10 cellular contexts compared by ENCODE assay signal in genomic region chr4:147749811-147750321, GRCh38. TPM values are rescaled to one million over a fixed set of nuclear protein-coding genes. Genes with fewer than 3 reads are reported as not detected.
DNase-seq lines count a peak whose midpoint lies in the region; ATAC-seq, FAIRE-seq and TF ChIP-seq lines count a peak whose summit lies in the region.
"Had no signal": no experiment of that assay in that cellular context is flagged by ENCODE, and none has a peak within 500 bp of the region (broad histone marks: within the 10 kb centered on the region; RNA-seq: fewer than 3 reads in every experiment).

No MANE protein-coding gene starts in this region.

- H3K4me1 Mint-ChIP-seq in activated CD8-positive, alpha-beta memory T cell treated with anti-CD3 and anti-CD28 coated beads, Interleukin-2, amount 10 ng/mL, durations not matched to agents 7 days and 5 days = peaks cover 10% of the 10 kb centered on the region
- H3K4me1 Mint-ChIP-seq in activated CD4-positive, alpha-beta memory T cell treated with anti-CD3 and anti-CD28 coated beads, Interleukin-2, amount 10 ng/mL, durations not matched to agents 7 days and 5 days = peaks cover 19% of the 10 kb centered on the region

- CTCF ChIA-PET in activated CD8-positive, alpha-beta memory T cell treated with anti-CD3 and anti-CD28 coated beads, Interleukin-2, amount 10 ng/mL, durations not matched to agents 7 days and 5 days (lab: Charles Lee) = interaction anchor here (1.0 kb wide), 1 partner anchor 117 kb away, joined by 3 read pairs; no protein-coding TSS in a partner anchor
- CTCF ChIA-PET in activated CD4-positive, alpha-beta memory T cell treated with anti-CD3 and anti-CD28 coated beads, Interleukin-2, amount 10 ng/mL, durations not matched to agents 7 days and 5 days (lab: Charles Lee) = no interaction called here

- DNase-seq in GM12891 (ENCODE audit: insufficient read length, low spot score) = no peak
- peak; percentile 63 for DNase-seq in NCI-H345 (lab: John Stamatoyannopoulos, UW)
- DNase-seq in nucleus accumbens (lab: John Stamatoyannopoulos, UW) = no peak
- DNase-seq in activated CD8-positive, alpha-beta memory T cell treated with anti-CD3 and anti-CD28 coated beads, Interleukin-2, amount 10 ng/mL, durations not matched to agents 7 days and 5 days = no peak
- no peak for DNase-seq in activated CD4-positive, alpha-beta memory T cell treated with anti-CD3 and anti-CD28 coated beads, Interleukin-2, amount 10 ng/mL, durations not matched to agents 7 days and 5 days
- DNase-seq in NCI-H2196 (lab: John Stamatoyannopoulos, UW; ENCODE audit: unreplicated experiment) = no peak
- DNase-seq: NCI-H524 treated with DMSO at 0.1 percent for 48 hours, WERI-Rb-1 had no signal

- H3K36me3 Mint-ChIP-seq in activated CD8-positive, alpha-beta memory T cell treated with anti-CD3 and anti-CD28 coated beads, Interleukin-2, amount 10 ng/mL, durations not matched to agents 7 days and 5 days = peaks cover 1% of the 10 kb centered on the region
- H3K36me3 Mint-ChIP-seq in activated CD4-positive, alpha-beta memory T cell treated with anti-CD3 and anti-CD28 coated beads, Interleukin-2, amount 10 ng/mL, durations not matched to agents 7 days and 5 days (ENCODE audit: low read depth) = peaks cover 8% of the 10 kb centered on the region

- FAIRE-seq in GM12891 (lab: Jason Lieb, UNC) = peak; percentile 61

- peak; percentile 95 for ATAC-seq in GM19467 (IDR thresholded peaks at IDR 0.05; ENCODE audit: unreplicated experiment)
- peak; percentile 89 for ATAC-seq in HG03039 (IDR thresholded peaks at IDR 0.05; ENCODE audit: unreplicated experiment)
- no peak for ATAC-seq in activated CD8-positive, alpha-beta memory T cell treated with anti-CD3 and anti-CD28 coated beads, Interleukin-2, amount 10 ng/mL, durations not matched to agents 7 days and 5 days

- TF ChIP-seq POLR2A in GM12891 (IDR thresholded peaks at IDR 0.05; ENCODE audit: low read depth, low read length) = no peak

- no peak overlapping the region for H3K27ac Mint-ChIP-seq in activated CD8-positive, alpha-beta memory T cell treated with anti-CD3 and anti-CD28 coated beads, Interleukin-2, amount 10 ng/mL, durations not matched to agents 7 days and 5 days
- no peak overlapping the region for H3K27ac Mint-ChIP-seq in activated CD4-positive, alpha-beta memory T cell treated with anti-CD3 and anti-CD28 coated beads, Interleukin-2, amount 10 ng/mL, durations not matched to agents 7 days and 5 days

- H3K9me3 Mint-ChIP-seq in activated CD8-positive, alpha-beta memory T cell treated with anti-CD3 and anti-CD28 coated beads, Interleukin-2, amount 10 ng/mL, durations not matched to agents 7 days and 5 days (ENCODE audit: low read depth) = no peaks in the 10 kb centered on the region
- H3K9me3 Mint-ChIP-seq in activated CD4-positive, alpha-beta memory T cell treated with anti-CD3 and anti-CD28 coated beads, Interleukin-2, amount 10 ng/mL, durations not matched to agents 7 days and 5 days = no peaks in the 10 kb centered on the region

- no peak overlapping the region for H3K4me3 Mint-ChIP-seq in activated CD8-positive, alpha-beta memory T cell treated with anti-CD3 and anti-CD28 coated beads, Interleukin-2, amount 10 ng/mL, durations not matched to agents 7 days and 5 days
- no peak overlapping the region for H3K4me3 Mint-ChIP-seq in activated CD4-positive, alpha-beta memory T cell treated with anti-CD3 and anti-CD28 coated beads, Interleukin-2, amount 10 ng/mL, durations not matched to agents 7 days and 5 days

- POLR2A ChIA-PET in activated CD4-positive, alpha-beta memory T cell treated with anti-CD3 and anti-CD28 coated beads, Interleukin-2, amount 10 ng/mL, durations not matched to agents 7 days and 5 days (lab: Charles Lee) = interaction anchor here (0.9 to 1.1 kb wide), 3 partner anchors 9 to 18 kb away, joined by 3 read pairs; partner anchors contain the start of gene ARHGAP10

- H3K27me3 Mint-ChIP-seq in activated CD8-positive, alpha-beta memory T cell treated with anti-CD3 and anti-CD28 coated beads, Interleukin-2, amount 10 ng/mL, durations not matched to agents 7 days and 5 days = no peaks in the 10 kb centered on the region
- H3K27me3 Mint-ChIP-seq in activated CD4-positive, alpha-beta memory T cell treated with anti-CD3 and anti-CD28 coated beads, Interleukin-2, amount 10 ng/mL, durations not matched to agents 7 days and 5 days = no peaks in the 10 kb centered on the region

TF ChIP-seq in GM12891, 5 proteins besides CTCF, POLR2A, EP300 and RAD21:
- TF ChIP-seq SPI1 (IDR thresholded peaks at IDR 0.05; ENCODE audit: low read depth, low read length) (no peak), PAX5 (IDR thresholded peaks at IDR 0.05; ENCODE audit: insufficient read depth, low read length, severe bottlenecking) (no peak), TAF1 (IDR thresholded peaks at IDR 0.05; ENCODE audit: low read depth, low read length) (no peak), POLR2AphosphoS5 (IDR thresholded peaks at IDR 0.05; ENCODE audit: low read depth, low read length) (no peak), POU2F2 (IDR thresholded peaks at IDR 0.05; ENCODE audit: low read depth, low read length) (no peak)

RNA-seq across cellular contexts. Expression of gene ARHGAP10, which starts 18.0 kb away (rescaled TPM):
- 13.3 TPM for polyA plus RNA-seq in GM12891 (2012; ENCODE audit: low read depth, missing spikeins)
- total RNA-seq in activated CD8-positive, alpha-beta memory T cell treated with anti-CD3 and anti-CD28 coated beads, Interleukin-2, amount 10 ng/mL, durations not matched to agents 7 days and 5 days = 10 to 100 TPM; 12.1 to 18.8 TPM
- 10 to 100 TPM; 19.7 to 22.2 TPM for total RNA-seq in activated CD4-positive, alpha-beta memory T cell treated with anti-CD3 and anti-CD28 coated beads, Interleukin-2, amount 10 ng/mL, durations not matched to agents 7 days and 5 days
